In the genomic region with DNA sequence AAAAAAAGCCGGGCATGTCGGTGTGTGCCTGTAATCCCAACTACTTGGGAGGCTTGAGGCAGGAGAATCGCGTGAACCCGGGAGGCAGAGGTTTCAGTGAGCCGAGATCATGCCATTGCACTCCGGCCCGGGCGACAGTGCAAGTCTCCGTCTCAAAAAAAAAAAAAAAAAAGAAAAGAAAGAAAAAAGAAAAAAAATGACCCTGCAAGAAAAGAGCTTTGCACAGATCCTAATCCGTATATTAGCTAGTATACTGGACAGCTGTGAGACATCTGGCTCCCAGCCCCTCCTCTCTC, we compare ENCODE assay signal across 10 cellular contexts. TPM values are rescaled to one million over a fixed set of nuclear protein-coding genes. Genes with fewer than 3 reads are reported as not detected.
A peak's percentile ranks its signal among the peaks of the same experiment; 100 is the strongest.
DNase-seq lines count a peak whose midpoint lies in the region; ATAC-seq and TF ChIP-seq lines count a peak whose summit lies in the region.
"Had no signal": no experiment of that assay in that cellular context is flagged by ENCODE, and none has a peak within 500 bp of the region (broad histone marks: within the 10 kb centered on the region; RNA-seq: fewer than 3 reads in every experiment).

No MANE protein-coding gene starts in this region.

- H3K9me3 ChIP-seq in iPS-18a (ENCODE audit: control insufficient read depth, low read depth, low read length) (no peaks in the 10 kb centered on the region), stomach (no peaks in the 10 kb centered on the region)

- peak overlapping the region; percentile 87 for H3K9ac ChIP-seq in iPS-18a (ENCODE audit: low read length)

- H3K4me1 ChIP-seq in iPS-18a (ENCODE audit: control insufficient read depth, low read depth, low read length) (peaks cover 10% of the 10 kb centered on the region), stomach (peaks cover 25 to 45% (median 40%) of the 10 kb centered on the region in 4 donors)

- no peak for TF ChIP-seq EP300 in stomach (IDR thresholded peaks at IDR 0.05)

- peaks cover 37% of the 10 kb centered on the region for H3K4me1 Mint-ChIP-seq in activated CD4-positive, alpha-beta T cell treated with anti-CD3 and anti-CD28 coated beads for 36 hours
- H3K4me1 Mint-ChIP-seq in activated B cell treated with CpG ODN at 0.5 μM for 24 hours: peaks cover 50% of the 10 kb centered on the region

- no peak for TF ChIP-seq POLR2A in stomach (IDR thresholded peaks at IDR 0.05)

- 54 to 78% (median 68%) methylated on average over 11 of the region's 11 CpGs for WGBS in stomach, 5 donors

- no peak for DNase-seq in activated CD4-positive, alpha-beta T cell treated with anti-CD3 and anti-CD28 coated beads for 36 hours
- DNase-seq in activated CD4-positive, alpha-beta T cell treated with anti-CD3 and anti-CD28 coated beads for 4 hours: no peak
- DNase-seq in activated B cell treated with CpG ODN at 0.5 μM for 24 hours (no peak), stomach (no peak), NCI-H1436 (lab: John Stamatoyannopoulos, UW) (no peak)
- DNase-seq: cerebellar nuclear complex, SHP77 treated with DMSO at 0.1 percent for 48 hours had no signal

- peak overlapping the region; percentile 95 for H3K4me3 Mint-ChIP-seq in activated CD4-positive, alpha-beta T cell treated with anti-CD3 and anti-CD28 coated beads for 36 hours
- H3K4me3 Mint-ChIP-seq in activated B cell treated with CpG ODN at 0.5 μM for 24 hours: peak overlapping the region; percentile 82

- peak overlapping the region; percentile 85 for H3K4me3 ChIP-seq in iPS-18a (ENCODE audit: low read length)
- peak overlapping the region; percentile 4 to 99 (median 96) for H3K4me3 ChIP-seq in stomach

- CTCF ChIA-PET in activated CD4-positive, alpha-beta T cell treated with anti-CD3 and anti-CD28 coated beads for 36 hours (lab: Charles Lee): interaction anchor here (1.2 kb wide), 1 partner anchor 263 kb away, joined by 4 read pairs; no protein-coding TSS in a partner anchor
- CTCF ChIA-PET in activated B cell treated with CpG ODN at 0.5 μM for 24 hours (lab: Charles Lee): interaction anchor here (1.2 kb wide), 1 partner anchor 135 kb away, joined by 4 read pairs; no protein-coding TSS in a partner anchor

- intact Hi-C loops in activated CD4-positive, alpha-beta T cell treated with anti-CD3 and anti-CD28 coated beads for 36 hours (cut with DNase I, micrococcal nuclease): loop anchor here (5.0 to 10.0 kb wide), 3 partner anchors 509 to 1111 kb away; a partner anchor contains a TSS
- intact Hi-C loops in activated B cell treated with CpG ODN at 0.5 μM for 24 hours (cut with micrococcal nuclease): loop anchor here (10.0 kb wide), 2 partner anchors 141 to 489 kb away; a partner anchor contains a TSS
- intact Hi-C loops in stomach (cut with DNase I; ENCODE audit: low total_unique reads): no loop called here

- no peaks in the 10 kb centered on the region for H3K9me3 Mint-ChIP-seq in activated CD4-positive, alpha-beta T cell treated with anti-CD3 and anti-CD28 coated beads for 36 hours (ENCODE audit: low read depth)
- H3K9me3 Mint-ChIP-seq in activated B cell treated with CpG ODN at 0.5 μM for 24 hours: no peaks in the 10 kb centered on the region

- H3K36me3 ChIP-seq in iPS-18a (ENCODE audit: control insufficient read depth, low read depth, low read length): no peaks in the 10 kb centered on the region
- peaks cover 0 to 12% (median 4%) of the 10 kb centered on the region in 4 donors for H3K36me3 ChIP-seq in stomach

- no peak for ATAC-seq in activated CD4-positive, alpha-beta T cell treated with anti-CD3 and anti-CD28 coated beads for 36 hours
- no peak for ATAC-seq in activated B cell treated with CpG ODN at 0.5 μM for 24 hours (ENCODE audit: low read depth)
- no peak for ATAC-seq in GM19395 (IDR thresholded peaks at IDR 0.05; ENCODE audit: unreplicated experiment)
- no peak for ATAC-seq in GM19023 (IDR thresholded peaks at IDR 0.05; ENCODE audit: unreplicated experiment)

- no peak overlapping the region for H3K27ac ChIP-seq in iPS-18a (ENCODE audit: low read length)
- H3K27ac ChIP-seq in stomach: peak overlapping the region; percentile 87 to 97 (median 96)

- H3K27me3 Mint-ChIP-seq in activated CD4-positive, alpha-beta T cell treated with anti-CD3 and anti-CD28 coated beads for 36 hours: no peaks in the 10 kb centered on the region
- H3K27me3 Mint-ChIP-seq in activated B cell treated with CpG ODN at 0.5 μM for 24 hours: no peaks in the 10 kb centered on the region

- peak overlapping the region; percentile 99 for H3K27ac Mint-ChIP-seq in activated CD4-positive, alpha-beta T cell treated with anti-CD3 and anti-CD28 coated beads for 36 hours
- peak overlapping the region; percentile 96 for H3K27ac Mint-ChIP-seq in activated B cell treated with CpG ODN at 0.5 μM for 24 hours

- POLR2A ChIA-PET in activated CD4-positive, alpha-beta T cell treated with anti-CD3 and anti-CD28 coated beads for 36 hours (lab: Charles Lee): interaction anchor here (0.6 to 0.8 kb wide), 3 partner anchors 95 to 157 kb away, joined by 3 to 5 read pairs (median 3); no protein-coding TSS in a partner anchor
- POLR2A ChIA-PET in activated B cell treated with CpG ODN at 0.5 μM for 24 hours (lab: Charles Lee): interaction anchor here (0.5 to 2.5 kb wide), 20 partner anchors 19 to 1574 kb away, joined by 3 to 22 read pairs (median 4); a partner anchor contains a TSS

- no peaks in the 10 kb centered on the region for H3K27me3 ChIP-seq in iPS-18a (ENCODE audit: control insufficient read depth, insufficient read depth, low read length)
- no peaks in the 10 kb centered on the region for H3K27me3 ChIP-seq in stomach

- H3K36me3 Mint-ChIP-seq in activated CD4-positive, alpha-beta T cell treated with anti-CD3 and anti-CD28 coated beads for 36 hours (ENCODE audit: low read depth): peaks cover 10% of the 10 kb centered on the region
- H3K36me3 Mint-ChIP-seq in activated B cell treated with CpG ODN at 0.5 μM for 24 hours (ENCODE audit: low read depth): peaks cover 12% of the 10 kb centered on the region

- TF ChIP-seq CTCF in activated B cell treated with CpG ODN at 0.5 μM for 24 hours (IDR thresholded peaks at IDR 0.05) (no peak), stomach (IDR thresholded peaks at IDR 0.05) (no peak)

RNA-seq across cellular contexts. Expression of a gene that starts 1.0 kb away (rescaled TPM):
- 100 to 1,000 TPM; 142 to 148 TPM for total RNA-seq in activated CD4-positive, alpha-beta T cell treated with anti-CD3 and anti-CD28 coated beads for 36 hours
- total RNA-seq in activated B cell treated with CpG ODN at 0.5 μM for 24 hours: 157 and 176 TPM in 2 replicates
- 100 to 1,000 TPM in 3 of 5 donors, 10 to 100 TPM in 2; 71.8 to 227 (median 104) TPM for total RNA-seq in stomach
- polyA plus RNA-seq in stomach: 10 to 100 TPM; 26.0 to 42.5 (median 37.6) TPM

RNA-seq across cellular contexts. Expression of a gene that starts 59.7 kb away (rescaled TPM):
- total RNA-seq in activated CD4-positive, alpha-beta T cell treated with anti-CD3 and anti-CD28 coated beads for 36 hours: under 1 TPM in 1 of 2 experiments, not detected in 1; 0.12 TPM
- total RNA-seq in activated B cell treated with CpG ODN at 0.5 μM for 24 hours (0.16 and 0.42 TPM in 2 replicates), stomach (not detected)
- under 1 TPM in 2 of 3 donors, not detected in 1; 0.19 to 0.48 TPM for polyA plus RNA-seq in stomach
